In genomic region chr15:73686781-73687256, GRCh38 we compare ENCODE assay signal across 1 cellular context.
A peak's percentile ranks its signal among the peaks of the same experiment; 100 is the strongest.
TF ChIP-seq lines count a peak whose summit lies in the region.

No MANE protein-coding gene starts in this region.

TF ChIP-seq in K562, 482 proteins besides CTCF, POLR2A, EP300 and RAD21:
- TF ChIP-seq JUND (IDR thresholded peaks at IDR 0.05; ENCODE audit: borderline replicate concordance, low read depth, low read length), result peak; percentile 73
- peak; percentile 45; the same call in 1 of the 3 replicates for TF ChIP-seq JUND (tag; IDR thresholded peaks at IDR 0.05; ENCODE audit: borderline replicate concordance, low read depth, low read length)
- peak; percentile 61 for TF ChIP-seq EGR1 (conservative IDR thresholded peaks at IDR 0.05)
- no peak for TF ChIP-seq XRCC3 (IDR thresholded peaks at IDR 0.05)
- no peak for TF ChIP-seq ZNF717 (CRISPR knock-in tag; IDR thresholded peaks at IDR 0.05)
- TF ChIP-seq CREM (IDR thresholded peaks at IDR 0.05; ENCODE audit: low read depth), result peak; percentile 82
- peak in 1 of 2 experiments; percentile 83 for TF ChIP-seq NCOA2 (IDR thresholded peaks at IDR 0.05; ENCODE audit: partially characterized antibody in 2 of 2)
- no peak for TF ChIP-seq PML (IDR thresholded peaks at IDR 0.05; ENCODE audit: low read length)
- TF ChIP-seq, protein P1, sequence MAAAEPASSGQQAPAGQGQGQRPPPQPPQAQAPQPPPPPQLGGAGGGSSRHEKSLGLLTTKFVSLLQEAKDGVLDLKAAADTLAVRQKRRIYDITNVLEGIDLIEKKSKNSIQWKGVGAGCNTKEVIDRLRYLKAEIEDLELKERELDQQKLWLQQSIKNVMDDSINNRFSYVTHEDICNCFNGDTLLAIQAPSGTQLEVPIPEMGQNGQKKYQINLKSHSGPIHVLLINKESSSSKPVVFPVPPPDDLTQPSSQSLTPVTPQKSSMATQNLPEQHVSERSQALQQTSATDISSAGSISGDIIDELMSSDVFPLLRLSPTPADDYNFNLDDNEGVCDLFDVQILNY (CRISPR knock-in tag; IDR thresholded peaks at IDR 0.05), result no peak
- peak; percentile 30; the same call in 1 of the 2 replicates for TF ChIP-seq VEZF1 (CRISPR knock-in tag; IDR thresholded peaks at IDR 0.05)
- no peak for TF ChIP-seq ZNF668 (CRISPR knock-in tag; IDR thresholded peaks at IDR 0.05)
- TF ChIP-seq FOSL1 (tag; conservative IDR thresholded peaks at IDR 0.05), result peak; percentile 75
- TF ChIP-seq, protein P2, sequence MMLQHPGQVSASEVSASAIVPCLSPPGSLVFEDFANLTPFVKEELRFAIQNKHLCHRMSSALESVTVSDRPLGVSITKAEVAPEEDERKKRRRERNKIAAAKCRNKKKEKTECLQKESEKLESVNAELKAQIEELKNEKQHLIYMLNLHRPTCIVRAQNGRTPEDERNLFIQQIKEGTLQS (IDR thresholded peaks at IDR 0.05), result peak; percentile 84
- TF ChIP-seq, protein P2 (CRISPR knock-in tag; conservative IDR thresholded peaks at IDR 0.05), result no peak
- 0 out of 2 replicates have a peak, but pooled peaks have one; percentile 32 for TF ChIP-seq JUN (IDR thresholded peaks at IDR 0.05; ENCODE audit: borderline replicate concordance, low read depth, low read length)
- no peak for TF ChIP-seq JUN (CRISPR knock-in tag; IDR thresholded peaks at IDR 0.05; ENCODE audit: borderline replicate concordance)
